ENCODE assay signal across 1 cellular context in genomic region chr22:23144926-23145906, GRCh38.
A peak's percentile ranks its signal among the peaks of the same experiment; 100 is the strongest.
TF ChIP-seq lines count a peak whose summit lies in the region.

TSS of gene RAB36 (plus strand) at chr22:23145477. CDS start at chr22:23146617, 1,140 bp downstream.

TF ChIP-seq in SK-N-SH, 30 proteins besides CTCF, POLR2A, EP300 and RAD21 (continued from another document):
- TF ChIP-seq ZBTB33 (IDR thresholded peaks at IDR 0.05; ENCODE audit: borderline replicate concordance, low read depth) (0 out of 2 replicates have a peak, but pooled peaks have one; percentile 8), NRF1 (IDR thresholded peaks at IDR 0.05; ENCODE audit: low read depth, low read length) (peak; percentile 28), FOXJ3 (CRISPR knock-in tag; IDR thresholded peaks at IDR 0.05) (peak; percentile 43; the same call in 1 of the 2 replicates), JUND (IDR thresholded peaks at IDR 0.05) (no peak), SIN3A (IDR thresholded peaks at IDR 0.05; ENCODE audit: borderline replicate concordance, low read depth, low read length) (peak; percentile 87; the same call in 1 of the 2 replicates), FOSL2 (IDR thresholded peaks at IDR 0.05; ENCODE audit: borderline replicate concordance, low read depth) (no peak), REST (IDR thresholded peaks at IDR 0.05; ENCODE audit: low read depth, low read length) (no peak), TCF12 (IDR thresholded peaks at IDR 0.05) (no peak), MAX (IDR thresholded peaks at IDR 0.05; ENCODE audit: low read depth) (peak; percentile 58; the same call in 1 of the 2 replicates), GABPA (IDR thresholded peaks at IDR 0.05; ENCODE audit: low read depth) (no peak), YY1 (IDR thresholded peaks at IDR 0.05; ENCODE audit: low read depth) (no peak), RXRA (IDR thresholded peaks at IDR 0.05; ENCODE audit: borderline replicate concordance, low read depth) (no peak), ELF1 (IDR thresholded peaks at IDR 0.05) (no peak), MXI1 (IDR thresholded peaks at IDR 0.05; ENCODE audit: low read depth, low read length) (peak; percentile 97), CHD2 (IDR thresholded peaks at IDR 0.05; ENCODE audit: low read length, partially characterized antibody) (peak; percentile 60), USF1 (IDR thresholded peaks at IDR 0.05; ENCODE audit: borderline replicate concordance, low read depth) (peak; percentile 20; the same call in 1 of the 2 replicates), EZH2phosphoT487 (IDR thresholded peaks at IDR 0.05; ENCODE audit: borderline replicate concordance, low read depth) (no peak), TEAD4 (IDR thresholded peaks at IDR 0.05; ENCODE audit: borderline replicate concordance, insufficient read depth) (no peak), FOXM1 (IDR thresholded peaks at IDR 0.05; ENCODE audit: low read depth) (no peak)
